In the genomic region with DNA sequence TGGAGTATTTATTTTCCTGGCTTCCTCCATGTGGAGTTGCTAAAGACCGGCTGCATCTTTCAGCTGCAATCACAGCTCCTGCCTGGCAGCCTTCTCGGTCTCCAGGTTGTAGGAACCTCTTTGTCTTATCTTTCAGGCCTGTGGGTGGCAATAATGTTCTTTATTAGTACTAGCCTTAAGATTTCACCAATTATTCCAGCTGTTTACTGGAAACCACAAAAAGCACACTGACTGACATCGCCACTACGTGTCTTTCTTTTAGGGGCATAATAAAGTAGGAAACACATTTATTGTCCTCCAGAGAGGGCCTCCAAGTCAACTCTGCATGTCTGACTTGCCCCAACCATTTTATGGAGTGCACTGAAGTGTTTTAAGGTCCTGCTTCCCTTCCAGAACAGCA, we compare ENCODE assay signal across 21 cellular contexts.
DNase-seq lines count a peak whose midpoint lies in the region; ATAC-seq and TF ChIP-seq lines count a peak whose summit lies in the region.
"Had no signal": no experiment of that assay in that cellular context is flagged by ENCODE, and none has a peak within 500 bp of the region (broad histone marks: within the 10 kb centered on the region; RNA-seq: fewer than 3 reads in every experiment).

No MANE protein-coding gene starts in this region.

- H4K20me1 ChIP-seq in PC-3 (ENCODE audit: low read length) (no peaks in the 10 kb centered on the region), hepatocyte (ENCODE audit: insufficient read depth, poor library complexity, severe bottlenecking) (no peaks in the 10 kb centered on the region)
- H4K20me1 ChIP-seq: BLaER1 treated with 17β-estradiol and CSF1 and Interleukin-3, amounts not matched to agents 10 nM and 100 nM had no signal

- CTCF ChIA-PET in PC-3 (lab: Charles Lee): interaction anchor here (0.6 to 1.4 kb wide), 7 partner anchors 74 to 213 kb away, joined by 3 to 7 read pairs (median 3); no protein-coding TSS in a partner anchor

- ATAC-seq in PC-3 (peak; percentile 63), HG03520 (IDR thresholded peaks at IDR 0.05; ENCODE audit: unreplicated experiment) (no peak), heart left ventricle (no peak)
- ATAC-seq: A549, sciatic nerve, WTC11 had no signal

- H3K4me2 ChIP-seq in PC-3 (ENCODE audit: low read length) (no peak overlapping the region), hepatocyte (no peak overlapping the region)
- H3K4me2 ChIP-seq: A549, SK-N-SH had no signal

- no peaks in the 10 kb centered on the region for H3K9me2 ChIP-seq in PC-3 (replicated peaks; ENCODE audit: low read length)
- no peaks in the 10 kb centered on the region for H3K9me2 ChIP-seq in hepatocyte (replicated peaks; ENCODE audit: insufficient read depth)
- H3K9me2 ChIP-seq: SK-N-SH had no signal

- POLR2A ChIA-PET in PC-3 (lab: Charles Lee; ENCODE audit: unreplicated experiment): no interaction called here

- H3K9ac ChIP-seq in PC-3 (ENCODE audit: low read length): no peak overlapping the region
- H3K9ac ChIP-seq: BLaER1 treated with 17β-estradiol and CSF1 and Interleukin-3, amounts not matched to agents 10 nM and 100 nM; SK-N-SH had no signal

- H3F3A ChIP-seq in PC-3 (ENCODE audit: low read length, unreplicated experiment): no peaks in the 10 kb centered on the region

- peak overlapping the region; percentile 43; the same call in 1 of the 2 replicates for H2AFZ ChIP-seq in PC-3 (ENCODE audit: low read length)
- H2AFZ ChIP-seq in hepatocyte: no peak overlapping the region

- TF ChIP-seq POLR2A in heart left ventricle (IDR thresholded peaks at IDR 0.05) (no peak), thyroid gland (IDR thresholded peaks at IDR 0.05) (no peak)

- H3K36me3 ChIP-seq in PC-3 (ENCODE audit: low read depth, low read length) (no peaks in the 10 kb centered on the region), hepatocyte (replicated peaks; ENCODE audit: insufficient read depth, low read depth) (no peaks in the 10 kb centered on the region), heart left ventricle (no peaks in the 10 kb centered on the region), thyroid gland (no peaks in the 10 kb centered on the region)
- H3K36me3 ChIP-seq: BLaER1 treated with 17β-estradiol and CSF1 and Interleukin-3, amounts not matched to agents 10 nM and 100 nM; ovary; suprapubic skin had no signal

- H3K4me3 Mint-ChIP-seq in HFFc6: no peak overlapping the region
- H3K4me3 Mint-ChIP-seq: T-helper 2 cell treated with Interferon-gamma antibody and Interleukin-4, amounts not matched to agents 5 μg/mL and 100 μg/mL, for 36 hours; WTC11 had no signal

- no peak overlapping the region for H3K4me3 ChIP-seq in GM12865 (ENCODE audit: low read depth, low read length)
- H3K4me3 ChIP-seq in PC-3 (ENCODE audit: low read length): no peak overlapping the region
- H3K4me3 ChIP-seq in hepatocyte: no peak overlapping the region
- H3K4me3 ChIP-seq in heart left ventricle: no peak overlapping the region
- no peak overlapping the region for H3K4me3 ChIP-seq in thyroid gland (replicated peaks in 1 of 3)
- H3K4me3 ChIP-seq: A549; BLaER1 treated with 17β-estradiol and CSF1 and Interleukin-3, amounts not matched to agents 10 nM and 100 nM; ovary; suprapubic skin had no signal

- intact Hi-C loops in PC-3 (cut with micrococcal nuclease) (loop anchor here (1.0 kb wide), 3 partner anchors 42 to 205 kb away; no protein-coding TSS in a partner anchor), heart left ventricle (cut with DNase I) (no loop called here), thyroid gland (cut with DNase I) (no loop called here)

- no peaks in the 10 kb centered on the region for H3K4me1 ChIP-seq in PC-3 (ENCODE audit: insufficient read depth, low read length)
- no peaks in the 10 kb centered on the region for H3K4me1 ChIP-seq in hepatocyte (ENCODE audit: insufficient read depth)
- H3K4me1 ChIP-seq in heart left ventricle: peaks cover 0 to 11% (median 0%) of the 10 kb centered on the region in 12 donors
- H3K4me1 ChIP-seq in thyroid gland: peaks cover 6 to 8% of the 10 kb centered on the region in 2 donors
- H3K4me1 ChIP-seq: A549 had no signal

- H3K27me3 ChIP-seq in PC-3 (ENCODE audit: low read length) (no peaks in the 10 kb centered on the region), hepatocyte (no peaks in the 10 kb centered on the region), heart left ventricle (peaks cover 0 to 8% (median 0%) of the 10 kb centered on the region in 9 donors), thyroid gland (no peaks in the 10 kb centered on the region)
- H3K27me3 ChIP-seq: BLaER1 treated with 17β-estradiol and CSF1 and Interleukin-3, amounts not matched to agents 10 nM and 100 nM; ovary; suprapubic skin had no signal

- H3K27me3 Mint-ChIP-seq in HFFc6 (ENCODE audit: insufficient read depth): peaks cover 4% of the 10 kb centered on the region; the same call in 1 of the 2 replicates

- H3K4me1 Mint-ChIP-seq in HFFc6 (ENCODE audit: low read depth): peaks cover 31% of the 10 kb centered on the region

- H3K79me2 ChIP-seq in PC-3 (ENCODE audit: low read length) (no peaks in the 10 kb centered on the region), hepatocyte (no peaks in the 10 kb centered on the region)

- H3K9me3 Mint-ChIP-seq in HFFc6: peaks cover 4% of the 10 kb centered on the region; the same call in 1 of the 2 replicates
- H3K9me3 Mint-ChIP-seq: T-helper 2 cell treated with Interferon-gamma antibody and Interleukin-4, amounts not matched to agents 5 μg/mL and 100 μg/mL, for 36 hours had no signal

- BruUV-seq in PC-3 (replicated peaks; lab: Mats Ljungman, UMichigan): no TSS peak

- no peaks in the 10 kb centered on the region for H3K36me3 Mint-ChIP-seq in HFFc6 (ENCODE audit: low read depth)

- no peak for DNase-seq in GM12865 (ENCODE audit: low read depth)
- no peak for DNase-seq in HFFc6
- DNase-seq in PC-3: peak; percentile 39
- no peak for DNase-seq in hepatocyte (ENCODE audit: low spot score)
- no peak for DNase-seq in heart left ventricle
- DNase-seq in amniotic stem cell (lab: John Stamatoyannopoulos, UW): no peak
- no peak for DNase-seq in thyroid gland
- DNase-seq: activated CD4-positive, alpha-beta T cell treated with anti-CD3 and anti-CD28 coated beads, Interleukin-2, amount 50 U/mL, for 48 hours; activated gamma-delta T cell; foreskin melanocyte; islet precursor cell; NCI-H2107; ovary; SK-N-SH had no signal

- peak; percentile 2 for TF ChIP-seq CTCF in GM12865 (IDR thresholded peaks at IDR 0.05; ENCODE audit: insufficient read depth, low read depth, low read length, missing control alignments)
- TF ChIP-seq CTCF in HFFc6 (IDR thresholded peaks at IDR 0.05): peak; percentile 19; the same call in 1 of the 2 replicates
- TF ChIP-seq CTCF in PC-3 (conservative IDR thresholded peaks at IDR 0.05; ENCODE audit: low read depth, low read length): peak; percentile 38; the same call in 1 of the 2 replicates
- TF ChIP-seq CTCF in hepatocyte (IDR thresholded peaks at IDR 0.05; ENCODE audit: poor library complexity): peak; percentile 14
- TF ChIP-seq CTCF in heart left ventricle (IDR thresholded peaks at IDR 0.05): no peak
- no peak for TF ChIP-seq CTCF in thyroid gland (IDR thresholded peaks at IDR 0.05)

- WGBS in hepatocyte (ENCODE audit: low lambda C conversion rate, missing lambda C conversion rate): 69% methylated on average over 4 of the region's 4 CpGs
- WGBS in heart left ventricle, 4 donors: 80 to 89% (median 83%) methylated on average over 4 of the region's 4 CpGs
- WGBS in thyroid gland, 2 donors: 77 to 79% methylated on average over 4 of the region's 4 CpGs

- H3K27ac ChIP-seq in PC-3 (ENCODE audit: low read length) (no peak overlapping the region), hepatocyte (no peak overlapping the region), heart left ventricle (no peak overlapping the region), thyroid gland (no peak overlapping the region)
- H3K27ac ChIP-seq: A549; BLaER1 treated with 17β-estradiol and CSF1 and Interleukin-3, amounts not matched to agents 10 nM and 100 nM; ovary; suprapubic skin had no signal

- H3K9me3 ChIP-seq in PC-3 (ENCODE audit: low read length) (no peaks in the 10 kb centered on the region), hepatocyte (ENCODE audit: low read depth) (no peaks in the 10 kb centered on the region), heart left ventricle (no peaks in the 10 kb centered on the region), thyroid gland (no peaks in the 10 kb centered on the region)
- H3K9me3 ChIP-seq: ovary, SK-N-SH, suprapubic skin had no signal

- H3K27ac Mint-ChIP-seq in HFFc6: no peak overlapping the region
- H3K27ac Mint-ChIP-seq: T-helper 2 cell treated with Interferon-gamma antibody and Interleukin-4, amounts not matched to agents 5 μg/mL and 100 μg/mL, for 36 hours; WTC11 had no signal

Comparison
In these comparisons a context has a peak if more than half of its experiments do, and no peak if none do; other contexts are left out.
1. CTCF ChIP-seq: peak in GM12865 (single experiment), HFFc6 (single experiment), PC-3 (single experiment) and hepatocyte (single experiment); none in heart left ventricle (0 of 12) and thyroid gland (0 of 6).